ENCODE assay signal across 8 cellular contexts in genomic region chr4:76590847-76591281, GRCh38.
A peak's percentile ranks its signal among the peaks of the same experiment; 100 is the strongest.
DNase-seq lines count a peak whose midpoint lies in the region; ATAC-seq and TF ChIP-seq lines count a peak whose summit lies in the region.
"Had no signal": no experiment of that assay in that cellular context is flagged by ENCODE, and none has a peak within 500 bp of the region (broad histone marks: within the 10 kb centered on the region; RNA-seq: fewer than 3 reads in every experiment).

No MANE protein-coding gene starts in this region.

- TF ChIP-seq CTCF in choroid plexus epithelial cell (conservative IDR thresholded peaks at IDR 0.05; ENCODE audit: low read depth, low read length) (no peak), lung (IDR thresholded peaks at IDR 0.05; ENCODE audit: control extremely low read depth, extremely low read depth) (no peak), type B pancreatic cell (conservative IDR thresholded peaks at IDR 0.05) (no peak), GM13977 (IDR thresholded peaks at IDR 0.05; ENCODE audit: extremely low read depth, insufficient read depth, missing control alignments) (no peak)

- peaks cover 38% of the 10 kb centered on the region for H3K4me1 Mint-ChIP-seq in type B pancreatic cell (ENCODE audit: unreplicated experiment)

- peak overlapping the region; percentile 27 for H3K4me3 Mint-ChIP-seq in type B pancreatic cell

- H3K4me3 ChIP-seq in choroid plexus epithelial cell (ENCODE audit: low read depth, low read length), result no peak overlapping the region
- no peak overlapping the region for H3K4me3 ChIP-seq in lung

- in situ Hi-C loops in GM13977 (cut with MboI; ENCODE audit: low pct_unique_long_range_greater_than_20kb, low sequenced_read_pairs, unreplicated experiment), result no loop called here

- H3K9me3 Mint-ChIP-seq in type B pancreatic cell, result no peaks in the 10 kb centered on the region

- H3K27me3 ChIP-seq in lung (ENCODE audit: control insufficient read depth, insufficient read depth), result no peaks in the 10 kb centered on the region

- peaks cover 7 to 8% of the 10 kb centered on the region in 2 donors for H3K4me1 ChIP-seq in lung (ENCODE audit: control insufficient read depth in 2 of 2, insufficient read depth in 2 of 2, low read length in 2 of 2)

- H3K27me3 Mint-ChIP-seq in type B pancreatic cell, result no peaks in the 10 kb centered on the region

- WGBS in lung, 2 donors, result 67 to 81% methylated on average over 6 of the region's 6 CpGs

- H3K36me3 ChIP-seq in lung (ENCODE audit: control insufficient read depth in 2 of 2, insufficient read depth in 2 of 2, low read length in 2 of 2), result no peaks in the 10 kb centered on the region

- ATAC-seq in lung (ENCODE audit: insufficient read depth, low FRiP score) (no peak), GM19452 (IDR thresholded peaks at IDR 0.05; ENCODE audit: unreplicated experiment) (no peak)

- H3K27ac ChIP-seq in lung (ENCODE audit: low read depth in 1 of 2, low read length in 1 of 2), result peak overlapping the region; percentile 81 to 94

- peak; percentile 32 for DNase-seq in HS-5 (ENCODE audit: low read depth)
- DNase-seq in choroid plexus epithelial cell (ENCODE audit: low read depth), result peak; percentile 55
- no peak for DNase-seq in lung (ENCODE audit: low spot score)
- no peak for DNase-seq in type B pancreatic cell (ENCODE audit: extremely low spot score, unreplicated experiment)
- no peak for DNase-seq in GM13977 (ENCODE audit: low spot score)
- no peak for DNase-seq in activated effector memory CD4-positive, alpha-beta T cell treated with anti-CD3 and anti-CD28 coated beads, Interleukin-2, amount 50 U/mL, for 16 hours
- DNase-seq: GDM1 had no signal

- H3K36me3 Mint-ChIP-seq in type B pancreatic cell, result no peaks in the 10 kb centered on the region

- no peaks in the 10 kb centered on the region for H3K9me3 ChIP-seq in lung (ENCODE audit: control insufficient read depth in 2 of 2, insufficient read depth in 1 of 2, low read length in 1 of 2)

- peak overlapping the region; percentile 97 for H3K27ac Mint-ChIP-seq in type B pancreatic cell

Comparison
In these comparisons a context has a peak if more than half of its experiments do, and no peak if none do; other contexts are left out.
1. DNase-seq: peak in HS-5 (single experiment) and choroid plexus epithelial cell (single experiment); none in lung (single experiment), type B pancreatic cell (single experiment), GM13977 (single experiment) and activated effector memory CD4-positive, alpha-beta T cell treated with anti-CD3 and anti-CD28 coated beads, Interleukin-2, amount 50 U/mL, for 16 hours (single experiment).